8 cellular contexts compared by ENCODE assay signal in the genomic region with DNA sequence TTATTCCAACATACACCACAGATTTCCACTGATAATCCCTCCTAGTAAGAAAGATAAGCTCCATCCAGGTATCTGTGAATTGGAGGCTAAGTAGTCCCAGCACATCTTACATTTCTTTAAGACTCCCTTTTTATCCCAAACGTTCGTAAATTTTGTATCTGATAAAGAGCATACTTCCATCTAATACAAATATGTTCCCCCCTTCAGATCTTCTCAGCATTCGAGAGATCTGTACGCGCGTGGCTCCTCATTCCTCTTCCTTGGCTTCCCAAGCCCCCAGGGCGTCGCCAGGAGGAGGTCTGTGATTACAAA. TPM values are rescaled to one million over a fixed set of nuclear protein-coding genes. Genes with fewer than 3 reads are reported as not detected.
DNase-seq lines count a peak whose midpoint lies in the region; ATAC-seq and TF ChIP-seq lines count a peak whose summit lies in the region.

No MANE protein-coding gene starts in this region.

- H3K27ac Mint-ChIP-seq in activated CD4-positive, alpha-beta memory T cell treated with anti-CD3 and anti-CD28 coated beads, Interleukin-2, amount 10 ng/mL, durations not matched to agents 7 days and 5 days = peak overlapping the region; percentile 41

- H3K4me3 ChIP-seq in cardiac muscle cell = peak overlapping the region; percentile 40
- peak overlapping the region; percentile 59 for H3K4me3 ChIP-seq in iPS-18a (ENCODE audit: low read length)
- H3K4me3 ChIP-seq in thymus (ENCODE audit: low read length) = peak overlapping the region; percentile 58

- no peaks in the 10 kb centered on the region for H3K4me1 ChIP-seq in cardiac muscle cell (ENCODE audit: low read depth)
- peaks cover 11% of the 10 kb centered on the region for H3K4me1 ChIP-seq in iPS-18a (ENCODE audit: control insufficient read depth, low read depth, low read length)
- H3K4me1 ChIP-seq in thymus (ENCODE audit: control insufficient read depth, insufficient read depth, low read length) = peaks cover 3% of the 10 kb centered on the region

- DNase-seq in cardiac muscle cell (ENCODE audit: low read depth in 1 of 2, low spot score in 1 of 2) (no peak), left ventricle myocardium superior (no peak), NCI-H345 (lab: John Stamatoyannopoulos, UW) (no peak), cerebellar nuclear complex (lab: John Stamatoyannopoulos, UW) (no peak), KG1 (lab: John Stamatoyannopoulos, UW) (no peak)
- no peak for DNase-seq in activated CD4-positive, alpha-beta memory T cell treated with anti-CD3 and anti-CD28 coated beads, Interleukin-2, amount 10 ng/mL, durations not matched to agents 7 days and 5 days

- CTCF ChIA-PET in activated CD4-positive, alpha-beta memory T cell treated with anti-CD3 and anti-CD28 coated beads, Interleukin-2, amount 10 ng/mL, durations not matched to agents 7 days and 5 days (lab: Charles Lee) = interaction anchor here (4.0 kb wide), 1 partner anchor 34 kb away, joined by 28 read pairs; a partner anchor contains a TSS

- intact Hi-C loops in left ventricle myocardium superior (cut with micrococcal nuclease) = no loop called here

- H3K27ac ChIP-seq in cardiac muscle cell = no peak overlapping the region
- H3K27ac ChIP-seq in iPS-18a (ENCODE audit: low read length) = no peak overlapping the region
- no peak overlapping the region for H3K27ac ChIP-seq in thymus (ENCODE audit: low read depth)

- TF ChIP-seq CTCF in cardiac muscle cell (IDR thresholded peaks at IDR 0.05; ENCODE audit: low read depth, low read length) = no peak

- H3K4me3 Mint-ChIP-seq in activated CD4-positive, alpha-beta memory T cell treated with anti-CD3 and anti-CD28 coated beads, Interleukin-2, amount 10 ng/mL, durations not matched to agents 7 days and 5 days = peak overlapping the region; percentile 63

- H3K9me3 ChIP-seq in cardiac muscle cell (ENCODE audit: low read depth) (no peaks in the 10 kb centered on the region), iPS-18a (ENCODE audit: control insufficient read depth, low read depth, low read length) (peaks cover 3% of the 10 kb centered on the region), thymus (ENCODE audit: control insufficient read depth) (peaks cover under 1% of the 10 kb centered on the region)

- H3K27me3 Mint-ChIP-seq in activated CD4-positive, alpha-beta memory T cell treated with anti-CD3 and anti-CD28 coated beads, Interleukin-2, amount 10 ng/mL, durations not matched to agents 7 days and 5 days = peaks cover 88% of the 10 kb centered on the region

- peaks cover 31% of the 10 kb centered on the region for H3K4me1 Mint-ChIP-seq in activated CD4-positive, alpha-beta memory T cell treated with anti-CD3 and anti-CD28 coated beads, Interleukin-2, amount 10 ng/mL, durations not matched to agents 7 days and 5 days

- POLR2A ChIA-PET in activated CD4-positive, alpha-beta memory T cell treated with anti-CD3 and anti-CD28 coated beads, Interleukin-2, amount 10 ng/mL, durations not matched to agents 7 days and 5 days (lab: Charles Lee) = no interaction called here

- no peak overlapping the region for H3K9ac ChIP-seq in iPS-18a (ENCODE audit: low read length)

- H3K27me3 ChIP-seq in cardiac muscle cell (peaks cover 100% of the 10 kb centered on the region), iPS-18a (ENCODE audit: control insufficient read depth, insufficient read depth, low read length) (peaks cover 100% of the 10 kb centered on the region), thymus (ENCODE audit: control insufficient read depth, insufficient read depth) (peaks cover 60% of the 10 kb centered on the region)

- H3K36me3 Mint-ChIP-seq in activated CD4-positive, alpha-beta memory T cell treated with anti-CD3 and anti-CD28 coated beads, Interleukin-2, amount 10 ng/mL, durations not matched to agents 7 days and 5 days (ENCODE audit: low read depth) = peaks cover 18% of the 10 kb centered on the region

- WGBS in thymus = 9% methylated on average over 8 of the region's 8 CpGs

- no peaks in the 10 kb centered on the region for H3K36me3 ChIP-seq in cardiac muscle cell
- no peaks in the 10 kb centered on the region for H3K36me3 ChIP-seq in iPS-18a (ENCODE audit: control insufficient read depth, low read depth, low read length)
- no peaks in the 10 kb centered on the region for H3K36me3 ChIP-seq in thymus (ENCODE audit: control insufficient read depth, insufficient read depth)

- no peak for ATAC-seq in left ventricle myocardium superior

- H3K9me3 Mint-ChIP-seq in activated CD4-positive, alpha-beta memory T cell treated with anti-CD3 and anti-CD28 coated beads, Interleukin-2, amount 10 ng/mL, durations not matched to agents 7 days and 5 days = peaks cover 5% of the 10 kb centered on the region

RNA-seq across cellular contexts. Expression of a gene that starts 20.0 kb away (rescaled TPM):
- 0.25 and 0.27 TPM in 2 replicates for total RNA-seq in cardiac muscle cell
- polyA plus RNA-seq in cardiac muscle cell = not detected in 2 replicates
- not detected for total RNA-seq in left ventricle myocardium superior
- 10 to 100 TPM; 19.4 to 23.2 TPM for total RNA-seq in activated CD4-positive, alpha-beta memory T cell treated with anti-CD3 and anti-CD28 coated beads, Interleukin-2, amount 10 ng/mL, durations not matched to agents 7 days and 5 days
- polyA plus RNA-seq in thymus = 5.3 TPM

RNA-seq across cellular contexts. Expression of a gene that starts 20.4 kb away (rescaled TPM):
- total RNA-seq in cardiac muscle cell (not detected in 2 replicates), left ventricle myocardium superior (0.17 TPM)
- polyA plus RNA-seq in cardiac muscle cell (0.44 TPM in 1 of 2 replicates, not detected in the other), thymus (1.2 TPM)
- total RNA-seq in activated CD4-positive, alpha-beta memory T cell treated with anti-CD3 and anti-CD28 coated beads, Interleukin-2, amount 10 ng/mL, durations not matched to agents 7 days and 5 days = 1 to 10 TPM; 2.6 TPM

RNA-seq across cellular contexts. Expression of a gene that starts 34.9 kb away (rescaled TPM):
- total RNA-seq in cardiac muscle cell = 1.8 and 2.5 TPM in 2 replicates
- polyA plus RNA-seq in cardiac muscle cell = 0.21 and 0.81 TPM in 2 replicates
- total RNA-seq in left ventricle myocardium superior = 1.8 TPM
- 1 to 10 TPM; 2.5 to 3.4 TPM for total RNA-seq in activated CD4-positive, alpha-beta memory T cell treated with anti-CD3 and anti-CD28 coated beads, Interleukin-2, amount 10 ng/mL, durations not matched to agents 7 days and 5 days
- 7.3 TPM for polyA plus RNA-seq in thymus

Comparison
In these comparisons a context has a peak if more than half of its experiments do, and no peak if none do; other contexts are left out.
1. RNA of a gene that starts 20.0 kb away (total RNA-seq): 19.4 to 23.2 TPM in activated CD4-positive, alpha-beta memory T cell treated with anti-CD3 and anti-CD28 coated beads, Interleukin-2, amount 10 ng/mL, durations not matched to agents 7 days and 5 days; 0.25 to 0.27 TPM in cardiac muscle cell and not detected in left ventricle myocardium superior (single experiment); every median in the first group is over 10 times any median in the second.
2. Peak in every context shown above with its lines, with median percentiles within 50 percentile points of each other: H3K4me3 ChIP-seq.